Comparison of ENCODE assay signal across 23 cellular contexts in genomic region chr2:2159336-2159735, GRCh38.
"Had no signal": no experiment of that assay in that cellular context is flagged by ENCODE, and none has a peak within 500 bp of the region (broad histone marks: within the 10 kb centered on the region; RNA-seq: fewer than 3 reads in every experiment).

No MANE protein-coding gene starts in this region.

- H3K9me3 Mint-ChIP-seq: natural killer cell had no signal

- H3K27me3 Mint-ChIP-seq: naive B cell; stimulated activated naive B cell treated with anti-CD40 and anti-IgM and Interleukin-4, amounts not matched to agents 10 μg/mL and 1 μg/mL and 100 μg/mL, for 72 hours had no signal

- H3K27me3 ChIP-seq: ovary, right atrium auricular region, right lobe of liver, stomach, testis, thyroid gland, transverse colon, upper lobe of left lung, vagina had no signal

- H3K4me3 Mint-ChIP-seq: mesothelial cell of epicardium; naive B cell; natural killer cell; nephron progenitor cell; stimulated activated naive B cell treated with anti-CD40 and anti-IgM and Interleukin-4, amounts not matched to agents 10 μg/mL and 1 μg/mL and 100 μg/mL, for 72 hours had no signal

- H3K36me3 ChIP-seq: left ventricle myocardium inferior, ovary, right atrium auricular region, right lobe of liver, stomach, thyroid gland, transverse colon, upper lobe of left lung, vagina had no signal

- DNase-seq: islet precursor cell; left ventricle myocardium inferior; mesendoderm; naive B cell; natural killer cell; nephron progenitor cell; ovary; right lobe of liver; stimulated activated CD4-positive, alpha-beta T cell treated with anti-CD3 and anti-CD28 coated beads, Interleukin-1b, Interleukin-23, amount 100 ng/mL, for 48 hours; stimulated activated CD4-positive, alpha-beta T cell treated with anti-CD3 and anti-CD28 coated beads, Interleukin-2, amount 100 ng/mL, for 48 hours; stimulated activated naive B cell treated with anti-CD40 and anti-IgM and Interleukin-4, amounts not matched to agents 10 μg/mL and 1 μg/mL and 100 μg/mL, for 72 hours; stimulated activated naive CD8-positive, alpha-beta T cell treated with anti-CD3 and anti-CD28 coated beads, Interleukin-15, Interleukin-2, amounts not matched to agents 100 U/mL and 50 U/mL, for 24 hours; stomach; testis; thyroid gland; transverse colon had no signal

- H3K36me3 Mint-ChIP-seq: mesothelial cell of epicardium; naive B cell; natural killer cell; stimulated activated naive B cell treated with anti-CD40 and anti-IgM and Interleukin-4, amounts not matched to agents 10 μg/mL and 1 μg/mL and 100 μg/mL, for 72 hours had no signal

- H3K4me3 ChIP-seq: left ventricle myocardium inferior, lung, ovary, right atrium auricular region, right lobe of liver, smooth muscle cell, stomach, testis, thyroid gland, transverse colon, upper lobe of left lung, vagina had no signal

- H3K4me1 Mint-ChIP-seq: mesothelial cell of epicardium, natural killer cell, nephron progenitor cell had no signal

- H3K27ac ChIP-seq: left ventricle myocardium inferior, ovary, right atrium auricular region, right lobe of liver, stomach, testis, thyroid gland, transverse colon, upper lobe of left lung, vagina had no signal

- H3K27ac Mint-ChIP-seq: mesothelial cell of epicardium; natural killer cell; nephron progenitor cell; progenitor cell of endocrine pancreas; stimulated activated naive B cell treated with anti-CD40 and anti-IgM and Interleukin-4, amounts not matched to agents 10 μg/mL and 1 μg/mL and 100 μg/mL, for 72 hours had no signal
